20 cellular contexts compared by ENCODE assay signal in the genomic region with DNA sequence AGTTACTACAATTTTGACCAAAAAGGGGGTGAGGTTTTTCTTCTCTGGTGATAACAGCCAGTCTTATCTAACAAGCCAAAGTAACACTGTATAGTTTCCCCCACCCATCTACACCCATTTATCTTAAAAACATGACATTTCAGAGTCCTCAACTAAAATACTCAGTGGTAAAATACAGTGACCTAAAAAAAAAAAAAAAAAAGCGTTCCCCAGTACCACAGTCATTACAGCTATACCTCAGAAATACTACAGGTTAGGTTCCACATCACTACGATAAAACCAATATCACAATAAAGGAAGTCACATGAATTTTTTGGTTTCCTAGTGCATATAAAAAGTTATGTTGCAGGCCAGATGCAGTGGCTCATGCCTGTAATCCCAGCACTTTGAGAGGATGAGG. TPM values are rescaled to one million over a fixed set of nuclear protein-coding genes. Genes with fewer than 3 reads are reported as not detected.
A peak's percentile ranks its signal among the peaks of the same experiment; 100 is the strongest.
DNase-seq lines count a peak whose midpoint lies in the region; ATAC-seq and TF ChIP-seq lines count a peak whose summit lies in the region.
"Had no signal": no experiment of that assay in that cellular context is flagged by ENCODE, and none has a peak within 500 bp of the region (broad histone marks: within the 10 kb centered on the region; RNA-seq: fewer than 3 reads in every experiment).

No MANE protein-coding gene starts in this region.

- peaks cover 11% of the 10 kb centered on the region for H3K4me1 ChIP-seq in mucosa of descending colon (ENCODE audit: low read depth)
- H3K4me1 ChIP-seq in tibial nerve = peaks cover 0 to 10% (median 4%) of the 10 kb centered on the region in 4 donors
- H3K4me1 ChIP-seq: SJSA1 had no signal

- intact Hi-C loops in CD14-positive monocyte (cut with micrococcal nuclease) (no loop called here), mucosa of descending colon (cut with DNase I, micrococcal nuclease) (no loop called here)

- no peaks in the 10 kb centered on the region for H3K27me3 Mint-ChIP-seq in CD14-positive monocyte (ENCODE audit: low read depth in 3 of 3)
- H3K27me3 Mint-ChIP-seq in IgD-negative memory B cell = no peaks in the 10 kb centered on the region
- H3K27me3 Mint-ChIP-seq in activated CD8-positive, alpha-beta T cell treated with anti-CD3 and anti-CD28 coated beads, Interleukin-2, amount 10 ng/mL, durations not matched to agents 7 days and 5 days (ENCODE audit: low read depth) = no peaks in the 10 kb centered on the region

- POLR2A ChIA-PET in activated CD8-positive, alpha-beta T cell treated with anti-CD3 and anti-CD28 coated beads, Interleukin-2, amount 10 ng/mL, durations not matched to agents 7 days and 5 days (lab: Charles Lee) = interaction anchor here (0.8 to 3.2 kb wide), 2 partner anchors 14 to 75 kb away, joined by 3 to 18 read pairs; a partner anchor contains a TSS

- WGBS in tibial nerve, 2 donors = 78 to 82% methylated on average over 2 of the region's 2 CpGs

- ATAC-seq in activated CD8-positive, alpha-beta T cell treated with anti-CD3 and anti-CD28 coated beads, Interleukin-2, amount 10 ng/mL, durations not matched to agents 7 days and 5 days = peak; percentile 49
- ATAC-seq in mucosa of descending colon = peak; percentile 29
- ATAC-seq in HG03432 (IDR thresholded peaks at IDR 0.05; ENCODE audit: unreplicated experiment) = no peak
- no peak for ATAC-seq in HG02852 (IDR thresholded peaks at IDR 0.05; ENCODE audit: unreplicated experiment)

- H3K9me3 ChIP-seq in mucosa of descending colon (no peaks in the 10 kb centered on the region), tibial nerve (no peaks in the 10 kb centered on the region)
- H3K9me3 ChIP-seq: SJSA1 had no signal

- H3K36me3 Mint-ChIP-seq in CD14-positive monocyte (peaks cover 0 to 6% of the 10 kb centered on the region in 2 donors), IgD-negative memory B cell (no peaks in the 10 kb centered on the region)
- H3K36me3 Mint-ChIP-seq in activated CD8-positive, alpha-beta T cell treated with anti-CD3 and anti-CD28 coated beads, Interleukin-2, amount 10 ng/mL, durations not matched to agents 7 days and 5 days (ENCODE audit: low read depth) = peaks cover 18% of the 10 kb centered on the region

- H3K9me3 Mint-ChIP-seq in CD14-positive monocyte (no peaks in the 10 kb centered on the region), IgD-negative memory B cell (no peaks in the 10 kb centered on the region)
- no peaks in the 10 kb centered on the region for H3K9me3 Mint-ChIP-seq in activated CD8-positive, alpha-beta T cell treated with anti-CD3 and anti-CD28 coated beads, Interleukin-2, amount 10 ng/mL, durations not matched to agents 7 days and 5 days (ENCODE audit: insufficient read depth)
- H3K9me3 Mint-ChIP-seq: endodermal cell, HFFc6, nephron had no signal

- no peaks in the 10 kb centered on the region for H3K27me3 ChIP-seq in tibial nerve
- H3K27me3 ChIP-seq: SJSA1 had no signal

- TF ChIP-seq CTCF in CD14-positive monocyte (IDR thresholded peaks at IDR 0.05) = no peak
- TF ChIP-seq CTCF in mucosa of descending colon (IDR thresholded peaks at IDR 0.05) = no peak
- TF ChIP-seq CTCF in tibial nerve (IDR thresholded peaks at IDR 0.05) = no peak

- H3K4me1 Mint-ChIP-seq in CD14-positive monocyte (peaks cover 38% of the 10 kb centered on the region), IgD-negative memory B cell (peaks cover 30 to 33% (median 32%) of the 10 kb centered on the region in 3 donors)
- peaks cover 33% of the 10 kb centered on the region for H3K4me1 Mint-ChIP-seq in activated CD8-positive, alpha-beta T cell treated with anti-CD3 and anti-CD28 coated beads, Interleukin-2, amount 10 ng/mL, durations not matched to agents 7 days and 5 days (ENCODE audit: low read depth)
- H3K4me1 Mint-ChIP-seq: nephron had no signal

- H3K4me3 ChIP-seq in mucosa of descending colon = no peak overlapping the region
- H3K4me3 ChIP-seq in tibial nerve = no peak overlapping the region
- H3K4me3 ChIP-seq: lung, SJSA1 had no signal

- TF ChIP-seq EP300 in tibial nerve (IDR thresholded peaks at IDR 0.05) = no peak

- no peak overlapping the region for H3K27ac ChIP-seq in tibial nerve
- H3K27ac ChIP-seq: SJSA1 had no signal

- no peak for TF ChIP-seq POLR2A in tibial nerve (IDR thresholded peaks at IDR 0.05)

- CTCF ChIA-PET in activated CD8-positive, alpha-beta T cell treated with anti-CD3 and anti-CD28 coated beads, Interleukin-2, amount 10 ng/mL, durations not matched to agents 7 days and 5 days (lab: Charles Lee) = interaction anchor here (0.8 kb wide), 1 partner anchor 46 kb away, joined by 3 read pairs; no protein-coding TSS in a partner anchor

- no peaks in the 10 kb centered on the region for H3K36me3 ChIP-seq in mucosa of descending colon (ENCODE audit: low read depth)
- H3K36me3 ChIP-seq in tibial nerve = no peaks in the 10 kb centered on the region
- H3K36me3 ChIP-seq: SJSA1 had no signal

- no peak overlapping the region for H3K4me3 Mint-ChIP-seq in CD14-positive monocyte
- peak overlapping the region; percentile 39 to 70 (median 57) for H3K4me3 Mint-ChIP-seq in IgD-negative memory B cell
- peak overlapping the region; percentile 26 for H3K4me3 Mint-ChIP-seq in activated CD8-positive, alpha-beta T cell treated with anti-CD3 and anti-CD28 coated beads, Interleukin-2, amount 10 ng/mL, durations not matched to agents 7 days and 5 days
- H3K4me3 Mint-ChIP-seq: endodermal cell, HFFc6, nephron had no signal

- H3K27ac Mint-ChIP-seq in CD14-positive monocyte (peak overlapping the region in 4 of 7 donors; percentile 33 to 74 (median 70)), IgD-negative memory B cell (peak overlapping the region; percentile 81 to 89 (median 88))
- peak overlapping the region; percentile 75 for H3K27ac Mint-ChIP-seq in activated CD8-positive, alpha-beta T cell treated with anti-CD3 and anti-CD28 coated beads, Interleukin-2, amount 10 ng/mL, durations not matched to agents 7 days and 5 days
- H3K27ac Mint-ChIP-seq: endodermal cell, HFFc6, nephron had no signal

- DNase-seq in CD14-positive monocyte (ENCODE audit: low spot score) = no peak
- no peak for DNase-seq in activated CD8-positive, alpha-beta T cell treated with anti-CD3 and anti-CD28 coated beads, Interleukin-2, amount 10 ng/mL, durations not matched to agents 7 days and 5 days
- no peak for DNase-seq in mucosa of descending colon
- DNase-seq in tibial nerve (ENCODE audit: low spot score in 2 of 2) = no peak
- DNase-seq in HuH-7 (ENCODE audit: low spot score) = no peak
- DNase-seq: anterior cingulate cortex; endodermal cell; head of caudate nucleus; HFFc6; NCI-H1436; NCI-H2171; NCI-H748 treated with DMSO at 0.1 percent for 48 hours; stimulated activated CD4-positive, alpha-beta T cell treated with anti-CD3 and anti-CD28 coated beads, Interleukin-2, amount 100 ng/mL, for 24 hours; T-helper 9 cell had no signal

RNA-seq across cellular contexts. Expression of a gene that starts 13.8 kb away (rescaled TPM):
- polyA plus RNA-seq in CD14-positive monocyte = 1 to 10 TPM; 4.6 to 6.9 TPM
- polyA plus RNA-seq in IgD-negative memory B cell = 24.7 TPM
- 10 to 100 TPM; 40.1 to 45.0 TPM for total RNA-seq in activated CD8-positive, alpha-beta T cell treated with anti-CD3 and anti-CD28 coated beads, Interleukin-2, amount 10 ng/mL, durations not matched to agents 7 days and 5 days
- 10 to 100 TPM; 20.3 to 34.7 (median 20.7) TPM for total RNA-seq in mucosa of descending colon
- 10 to 100 TPM; 21.6 to 54.0 (median 35.9) TPM for total RNA-seq in tibial nerve

Comparison
In these comparisons a context has a peak if more than half of its experiments do, and no peak if none do; other contexts are left out.
1. H3K4me3 Mint-ChIP-seq: peak in IgD-negative memory B cell (4 of 4) and activated CD8-positive, alpha-beta T cell treated with anti-CD3 and anti-CD28 coated beads, Interleukin-2, amount 10 ng/mL, durations not matched to agents 7 days and 5 days (single experiment); none in CD14-positive monocyte (0 of 2).
2. ATAC-seq: peak in activated CD8-positive, alpha-beta T cell treated with anti-CD3 and anti-CD28 coated beads, Interleukin-2, amount 10 ng/mL, durations not matched to agents 7 days and 5 days (single experiment) and mucosa of descending colon (single experiment); none in HG03432 (single experiment) and HG02852 (single experiment).
3. Peak in every context shown above with its lines, with median percentiles within 50 percentile points of each other: H3K27ac Mint-ChIP-seq.